Comparison of ENCODE assay signal across 24 cellular contexts in genomic region chr21:17813353-17813752, GRCh38. TPM values are rescaled to one million over a fixed set of nuclear protein-coding genes. Genes with fewer than 3 reads are reported as not detected.
DNase-seq lines count a peak whose midpoint lies in the region; ATAC-seq and TF ChIP-seq lines count a peak whose summit lies in the region.
"Had no signal": no experiment of that assay in that cellular context is flagged by ENCODE, and none has a peak within 500 bp of the region (broad histone marks: within the 10 kb centered on the region; RNA-seq: fewer than 3 reads in every experiment).

No MANE protein-coding gene starts in this region.

- CTCF ChIA-PET in activated CD4-positive, alpha-beta memory T cell treated with anti-CD3 and anti-CD28 coated beads for 36 hours (lab: Charles Lee), result interaction anchor here (1.1 kb wide), 2 partner anchors 9 to 111 kb away, joined by 3 to 5 read pairs; no protein-coding TSS in a partner anchor
- CTCF ChIA-PET in activated CD4-positive, alpha-beta memory T cell treated with anti-CD3 and anti-CD28 coated beads, Interleukin-2, amount 10 ng/mL, durations not matched to agents 7 days and 5 days (lab: Charles Lee), result interaction anchor here (1.0 kb wide), 1 partner anchor 9 kb away, joined by 3 read pairs; no protein-coding TSS in a partner anchor

- TF ChIP-seq CTCF in MM.1S (IDR thresholded peaks at IDR 0.05; ENCODE audit: low read length) (no peak), natural killer cell (IDR thresholded peaks at IDR 0.05) (no peak), prostate gland (IDR thresholded peaks at IDR 0.05) (no peak)

- H3K4me1 ChIP-seq in MM.1S (ENCODE audit: low read length) (peaks cover 26% of the 10 kb centered on the region), prostate gland (replicated peaks) (no peaks in the 10 kb centered on the region)

- DNase-seq in activated CD4-positive, alpha-beta memory T cell treated with anti-CD3 and anti-CD28 coated beads for 36 hours, result no peak
- DNase-seq in activated CD4-positive, alpha-beta memory T cell treated with anti-CD3 and anti-CD28 coated beads, Interleukin-2, amount 10 ng/mL, durations not matched to agents 7 days and 5 days, result no peak
- DNase-seq in MM.1S (no peak), amniotic epithelial cell (ENCODE audit: low read depth) (peak; percentile 17), natural killer cell (no peak), prostate gland (ENCODE audit: low spot score) (no peak)
- no peak for DNase-seq in T-helper 2 cell treated with Interferon-gamma antibody and Interleukin-4, amounts not matched to agents 5 μg/mL and 100 μg/mL, for 36 hours (ENCODE audit: low spot score)
- DNase-seq: activated T-cell treated with anti-CD3 and anti-CD28 coated beads, Interleukin-2, amount 50 U/mL, for 1 hour; caudate nucleus; DMS153; H7; mammary epithelial cell; mucosa of descending colon; NCI-H1105 treated with DMSO at 0.1 percent for 48 hours; NCI-H187 treated with DMSO at 0.1 percent for 48 hours; NCI-H2171 treated with DMSO at 0.1 percent for 48 hours; NCI-H524; pancreas; stimulated activated naive CD4-positive, alpha-beta T cell had no signal

- H3K27me3 ChIP-seq in MM.1S (replicated peaks; ENCODE audit: insufficient read depth, low read length), result no peaks in the 10 kb centered on the region
- no peaks in the 10 kb centered on the region for H3K27me3 ChIP-seq in prostate gland (replicated peaks; ENCODE audit: insufficient read depth)
- H3K27me3 ChIP-seq: neural progenitor cell, pancreas had no signal

- ATAC-seq in natural killer cell (no peak), GM21526 (IDR thresholded peaks at IDR 0.05; ENCODE audit: low FRiP score, unreplicated experiment) (no peak)
- ATAC-seq: activated naive CD4-positive, alpha-beta T cell treated with anti-CD3 and anti-CD28 coated beads, Interleukin-2, amount 50 U/mL, for 72 hours; K562; mucosa of descending colon; pancreas had no signal

- H3K9me2 ChIP-seq in MM.1S (replicated peaks; ENCODE audit: insufficient read depth, low read length), result no peaks in the 10 kb centered on the region

- H2AFZ ChIP-seq in MM.1S (ENCODE audit: low read length), result no peak overlapping the region
- H2AFZ ChIP-seq: neural progenitor cell had no signal

- peaks cover 62% of the 10 kb centered on the region for H3K4me1 Mint-ChIP-seq in activated CD4-positive, alpha-beta memory T cell treated with anti-CD3 and anti-CD28 coated beads for 36 hours (ENCODE audit: low read depth)
- peaks cover 56% of the 10 kb centered on the region for H3K4me1 Mint-ChIP-seq in activated CD4-positive, alpha-beta memory T cell treated with anti-CD3 and anti-CD28 coated beads, Interleukin-2, amount 10 ng/mL, durations not matched to agents 7 days and 5 days
- H3K4me1 Mint-ChIP-seq in natural killer cell, result peaks cover 51 to 54% of the 10 kb centered on the region in 2 donors
- H3K4me1 Mint-ChIP-seq in T-helper 2 cell treated with Interferon-gamma antibody and Interleukin-4, amounts not matched to agents 5 μg/mL and 100 μg/mL, for 36 hours (ENCODE audit: low read depth), result peaks cover 39% of the 10 kb centered on the region

- peaks cover 9% of the 10 kb centered on the region for H3K9me3 Mint-ChIP-seq in activated CD4-positive, alpha-beta memory T cell treated with anti-CD3 and anti-CD28 coated beads for 36 hours
- peaks cover 19% of the 10 kb centered on the region for H3K9me3 Mint-ChIP-seq in activated CD4-positive, alpha-beta memory T cell treated with anti-CD3 and anti-CD28 coated beads, Interleukin-2, amount 10 ng/mL, durations not matched to agents 7 days and 5 days
- peaks cover 0 to 3% of the 10 kb centered on the region in 2 donors for H3K9me3 Mint-ChIP-seq in natural killer cell
- H3K9me3 Mint-ChIP-seq in T-helper 2 cell treated with Interferon-gamma antibody and Interleukin-4, amounts not matched to agents 5 μg/mL and 100 μg/mL, for 36 hours, result peaks cover 12% of the 10 kb centered on the region

- H3K79me2 ChIP-seq in MM.1S (ENCODE audit: low read length), result peaks cover 92% of the 10 kb centered on the region

- WGBS in prostate gland, result 92% methylated on average over 2 of the region's 2 CpGs

- no peak overlapping the region for H3K4me3 Mint-ChIP-seq in activated CD4-positive, alpha-beta memory T cell treated with anti-CD3 and anti-CD28 coated beads for 36 hours
- H3K4me3 Mint-ChIP-seq in activated CD4-positive, alpha-beta memory T cell treated with anti-CD3 and anti-CD28 coated beads, Interleukin-2, amount 10 ng/mL, durations not matched to agents 7 days and 5 days, result no peak overlapping the region
- no peak overlapping the region for H3K4me3 Mint-ChIP-seq in natural killer cell
- no peak overlapping the region for H3K4me3 Mint-ChIP-seq in T-helper 2 cell treated with Interferon-gamma antibody and Interleukin-4, amounts not matched to agents 5 μg/mL and 100 μg/mL, for 36 hours
- H3K4me3 Mint-ChIP-seq: neural progenitor cell had no signal

- POLR2A ChIA-PET in activated CD4-positive, alpha-beta memory T cell treated with anti-CD3 and anti-CD28 coated beads for 36 hours (lab: Charles Lee), result interaction anchor here (1.2 to 1.3 kb wide), 2 partner anchors 9 to 11 kb away, joined by 3 to 6 read pairs; no protein-coding TSS in a partner anchor
- POLR2A ChIA-PET in activated CD4-positive, alpha-beta memory T cell treated with anti-CD3 and anti-CD28 coated beads, Interleukin-2, amount 10 ng/mL, durations not matched to agents 7 days and 5 days (lab: Charles Lee), result interaction anchor here (1.1 to 1.9 kb wide), 5 partner anchors 9 to 201 kb away, joined by 4 to 7 read pairs (median 5); no protein-coding TSS in a partner anchor

- H3K4me3 ChIP-seq in MM.1S (ENCODE audit: low read length), result no peak overlapping the region
- no peak overlapping the region for H3K4me3 ChIP-seq in prostate gland
- H3K4me3 ChIP-seq: K562, mucosa of descending colon, neural progenitor cell, pancreas, skin epidermis had no signal

- H3K4me2 ChIP-seq in MM.1S (ENCODE audit: low read depth, low read length), result peak overlapping the region; percentile 28; the same call in 1 of the 2 replicates
- H3K4me2 ChIP-seq: neural progenitor cell had no signal

- H3K9me3 ChIP-seq in MM.1S (replicated peaks; ENCODE audit: insufficient read depth, low read length) (no peaks in the 10 kb centered on the region), prostate gland (no peaks in the 10 kb centered on the region)
- H3K9me3 ChIP-seq: pancreas had no signal

- peak overlapping the region; percentile 45; the same call in 1 of the 2 replicates for H3K27ac ChIP-seq in MM.1S (ENCODE audit: low read length)
- no peak overlapping the region for H3K27ac ChIP-seq in prostate gland
- H3K27ac ChIP-seq: neural progenitor cell, pancreas, skin epidermis had no signal

- H4K20me1 ChIP-seq in MM.1S (ENCODE audit: insufficient read depth, low read length), result no peaks in the 10 kb centered on the region

- H3K9ac ChIP-seq in MM.1S (ENCODE audit: low read length), result no peak overlapping the region
- H3K9ac ChIP-seq: neural progenitor cell had no signal

- intact Hi-C loops in activated CD4-positive, alpha-beta memory T cell treated with anti-CD3 and anti-CD28 coated beads for 36 hours (cut with micrococcal nuclease), result no loop called here
- intact Hi-C loops in natural killer cell (cut with micrococcal nuclease), result loop anchor here (10.0 kb wide), 1 partner anchor 129 kb away; no protein-coding TSS in a partner anchor
- intact Hi-C loops in prostate gland (cut with DNase I), result no loop called here

- no peak for TF ChIP-seq POLR2A in prostate gland (IDR thresholded peaks at IDR 0.05)

- peaks cover 56% of the 10 kb centered on the region for H3K36me3 Mint-ChIP-seq in activated CD4-positive, alpha-beta memory T cell treated with anti-CD3 and anti-CD28 coated beads for 36 hours
- peaks cover 88% of the 10 kb centered on the region for H3K36me3 Mint-ChIP-seq in activated CD4-positive, alpha-beta memory T cell treated with anti-CD3 and anti-CD28 coated beads, Interleukin-2, amount 10 ng/mL, durations not matched to agents 7 days and 5 days (ENCODE audit: low read depth)
- H3K36me3 Mint-ChIP-seq in natural killer cell, result peaks cover 37% of the 10 kb centered on the region
- peaks cover 87% of the 10 kb centered on the region for H3K36me3 Mint-ChIP-seq in T-helper 2 cell treated with Interferon-gamma antibody and Interleukin-4, amounts not matched to agents 5 μg/mL and 100 μg/mL, for 36 hours (ENCODE audit: low read depth)

- H3K27ac Mint-ChIP-seq in activated CD4-positive, alpha-beta memory T cell treated with anti-CD3 and anti-CD28 coated beads for 36 hours, result peak overlapping the region; percentile 26
- H3K27ac Mint-ChIP-seq in activated CD4-positive, alpha-beta memory T cell treated with anti-CD3 and anti-CD28 coated beads, Interleukin-2, amount 10 ng/mL, durations not matched to agents 7 days and 5 days, result no peak overlapping the region
- peak overlapping the region; percentile 25 to 82 for H3K27ac Mint-ChIP-seq in natural killer cell
- no peak overlapping the region for H3K27ac Mint-ChIP-seq in T-helper 2 cell treated with Interferon-gamma antibody and Interleukin-4, amounts not matched to agents 5 μg/mL and 100 μg/mL, for 36 hours
- H3K27ac Mint-ChIP-seq: neural progenitor cell had no signal

- H3F3A ChIP-seq in MM.1S (ENCODE audit: insufficient read depth, low read length), result peaks cover 20% of the 10 kb centered on the region

- H3K36me3 ChIP-seq in MM.1S (replicated peaks; ENCODE audit: insufficient read depth, low read length) (peaks cover 51% of the 10 kb centered on the region), prostate gland (peaks cover 0 to 6% of the 10 kb centered on the region in 2 donors)

- no peaks in the 10 kb centered on the region for H3K27me3 Mint-ChIP-seq in activated CD4-positive, alpha-beta memory T cell treated with anti-CD3 and anti-CD28 coated beads for 36 hours
- no peaks in the 10 kb centered on the region for H3K27me3 Mint-ChIP-seq in activated CD4-positive, alpha-beta memory T cell treated with anti-CD3 and anti-CD28 coated beads, Interleukin-2, amount 10 ng/mL, durations not matched to agents 7 days and 5 days
- no peaks in the 10 kb centered on the region for H3K27me3 Mint-ChIP-seq in natural killer cell (ENCODE audit: low read depth in 2 of 2)
- H3K27me3 Mint-ChIP-seq in T-helper 2 cell treated with Interferon-gamma antibody and Interleukin-4, amounts not matched to agents 5 μg/mL and 100 μg/mL, for 36 hours (ENCODE audit: low read depth), result no peaks in the 10 kb centered on the region

RNA-seq across cellular contexts. Expression of gene C21orf91, which starts 5.8 kb away (rescaled TPM):
- 10 to 100 TPM; 23.6 to 24.1 TPM for total RNA-seq in activated CD4-positive, alpha-beta memory T cell treated with anti-CD3 and anti-CD28 coated beads for 36 hours
- total RNA-seq in activated CD4-positive, alpha-beta memory T cell treated with anti-CD3 and anti-CD28 coated beads, Interleukin-2, amount 10 ng/mL, durations not matched to agents 7 days and 5 days, result 10 to 100 TPM; 55.9 to 57.1 TPM
- 10 to 100 TPM; 40.9 to 59.4 (median 46.4) TPM for total RNA-seq in natural killer cell
- total RNA-seq in prostate gland, result 10 to 100 TPM; 10.2 to 22.9 TPM

Comparison
In these comparisons a context has a peak if more than half of its experiments do, and no peak if none do; other contexts are left out.
1. H3K27ac Mint-ChIP-seq: peak in activated CD4-positive, alpha-beta memory T cell treated with anti-CD3 and anti-CD28 coated beads for 36 hours (single experiment) and natural killer cell (2 of 2); none in activated CD4-positive, alpha-beta memory T cell treated with anti-CD3 and anti-CD28 coated beads, Interleukin-2, amount 10 ng/mL, durations not matched to agents 7 days and 5 days (single experiment) and T-helper 2 cell treated with Interferon-gamma antibody and Interleukin-4, amounts not matched to agents 5 μg/mL and 100 μg/mL, for 36 hours (single experiment).